In genomic region chr11:108224366-108224765, GRCh38 we compare ENCODE assay signal across 7 cellular contexts. TPM values are rescaled to one million over a fixed set of nuclear protein-coding genes. Genes with fewer than 3 reads are reported as not detected.
DNase-seq lines count a peak whose midpoint lies in the region; ATAC-seq, FAIRE-seq and TF ChIP-seq lines count a peak whose summit lies in the region.

No MANE protein-coding gene starts in this region.

- H3K27ac ChIP-seq in HUES48 (ENCODE audit: low read depth, low read length) (no peak overlapping the region), adrenal gland (peak overlapping the region in 3 of 5 donors; percentile 33 to 97 (median 95)), layer of hippocampus (ENCODE audit: low read depth, low read length) (peak overlapping the region; percentile 92), thymus (ENCODE audit: low read depth) (peak overlapping the region; percentile 97)

- ATAC-seq in esophagus mucosa = no peak

- H3K36me3 ChIP-seq in HUES48 (ENCODE audit: control insufficient read depth, insufficient read depth, low read length) = peaks cover 20% of the 10 kb centered on the region
- peaks cover 0 to 17% of the 10 kb centered on the region in 2 donors for H3K36me3 ChIP-seq in adrenal gland (replicated peaks in 1 of 2)
- H3K36me3 ChIP-seq in thymus (ENCODE audit: control insufficient read depth, insufficient read depth) = no peaks in the 10 kb centered on the region

- H3K9ac ChIP-seq in HUES48 (ENCODE audit: low read depth, low read length) = no peak overlapping the region

- H3K27me3 ChIP-seq in HUES48 (ENCODE audit: control insufficient read depth, insufficient read depth, low read length) = no peaks in the 10 kb centered on the region
- no peaks in the 10 kb centered on the region for H3K27me3 ChIP-seq in adrenal gland
- H3K27me3 ChIP-seq in layer of hippocampus (ENCODE audit: control insufficient read depth, insufficient read depth, low read length) = no peaks in the 10 kb centered on the region
- H3K27me3 ChIP-seq in thymus (ENCODE audit: control insufficient read depth, insufficient read depth) = no peaks in the 10 kb centered on the region

- 45 to 68% (median 56%) methylated on average over 4 of the region's 4 CpGs for WGBS in adrenal gland, 4 donors
- 77% methylated on average over 4 of the region's 4 CpGs for WGBS in thymus

- H3K4me3 ChIP-seq in HUES48 (ENCODE audit: low read depth, low read length) (peak overlapping the region; percentile 87), adrenal gland (peak overlapping the region in 1 of 4 donors; percentile 75), thymus (ENCODE audit: low read length) (peak overlapping the region; percentile 76)

- intact Hi-C loops in adrenal gland (cut with DNase I) = no loop called here

- H3K9me3 ChIP-seq in HUES48 (ENCODE audit: control insufficient read depth, insufficient read depth, low read length) = no peaks in the 10 kb centered on the region
- no peaks in the 10 kb centered on the region for H3K9me3 ChIP-seq in adrenal gland (replicated peaks in 1 of 3)
- no peaks in the 10 kb centered on the region for H3K9me3 ChIP-seq in thymus (ENCODE audit: control insufficient read depth)

- TF ChIP-seq POLR2A in adrenal gland (IDR thresholded peaks at IDR 0.05) = no peak
- TF ChIP-seq POLR2A in H54 (IDR thresholded peaks at IDR 0.05; ENCODE audit: low read depth, low read length) = no peak

- TF ChIP-seq CTCF in adrenal gland (IDR thresholded peaks at IDR 0.05) = no peak

- H3K4me1 ChIP-seq in HUES48 (ENCODE audit: control insufficient read depth, insufficient read depth, low read length) (peaks cover 32% of the 10 kb centered on the region), adrenal gland (replicated peaks in 1 of 2) (peaks cover 13 to 51% of the 10 kb centered on the region in 2 donors), thymus (ENCODE audit: control insufficient read depth, insufficient read depth, low read length) (peaks cover 13% of the 10 kb centered on the region)

- no peak for FAIRE-seq in H54 (lab: Jason Lieb, UNC)

- DNase-seq in adrenal gland (no peak), H54 (ENCODE audit: insufficient read length, low spot score) (no peak)
- no peak for DNase-seq in effector CD4-positive, alpha-beta T cell

RNA-seq across cellular contexts. Expression of gene ATM, which starts 1.5 kb away (rescaled TPM):
- total RNA-seq in adrenal gland (100 to 1,000 TPM in 2 of 8 donors, 10 to 100 TPM in 6; 25.7 to 127 (median 75.0) TPM), esophagus mucosa (21.8 TPM)
- polyA plus RNA-seq in adrenal gland (10 to 100 TPM; 19.9 to 42.9 (median 29.0) TPM), thymus (55.0 TPM)

RNA-seq across cellular contexts. Expression of gene NPAT, which starts 1.9 kb away (rescaled TPM):
- total RNA-seq in adrenal gland = 10 to 100 TPM in 7 of 8 donors, 1 to 10 TPM in 1; 9.2 to 32.7 (median 14.2) TPM
- polyA plus RNA-seq in adrenal gland = 10 to 100 TPM in 1 of 3 donors, 1 to 10 TPM in 2; 2.2 to 14.3 (median 2.7) TPM
- 8.8 TPM for polyA plus RNA-seq in thymus
- total RNA-seq in esophagus mucosa = 7.9 TPM
